In genomic region chr7:284762-285722, GRCh38 we compare ENCODE assay signal across 1 cellular context.
TF ChIP-seq lines count a peak whose summit lies in the region.

No MANE protein-coding gene starts in this region.

TF ChIP-seq in K562, 482 proteins besides CTCF, POLR2A, EP300 and RAD21 (continued from another document):
- TF ChIP-seq ATF3 (IDR thresholded peaks at IDR 0.05) (no peak), ATF3 (CRISPR knock-in tag; conservative IDR thresholded peaks at IDR 0.05) (no peak), ZBTB33 (CRISPR knock-in tag; IDR thresholded peaks at IDR 0.05) (no peak), ATF1 (CRISPR knock-in tag; IDR thresholded peaks at IDR 0.05) (no peak), ATF1 (tag; IDR thresholded peaks at IDR 0.05) (no peak), MBD1 (CRISPR knock-in tag; IDR thresholded peaks at IDR 0.05) (no peak), HMGXB4 (CRISPR knock-in tag; IDR thresholded peaks at IDR 0.05) (no peak), MAX (CRISPR knock-in tag; IDR thresholded peaks at IDR 0.05) (no peak), SLC30A9 (CRISPR knock-in tag; IDR thresholded peaks at IDR 0.05) (no peak), SRSF1 (IDR thresholded peaks at IDR 0.05; ENCODE audit: low read depth, low read length) (no peak), USF1 (CRISPR knock-in tag; IDR thresholded peaks at IDR 0.05) (no peak), SETDB1 (IDR thresholded peaks at IDR 0.05; ENCODE audit: low read length) (no peak), ZBTB17 (CRISPR knock-in tag; IDR thresholded peaks at IDR 0.05) (no peak)
